10 cellular contexts compared by ENCODE assay signal in the genomic region with DNA sequence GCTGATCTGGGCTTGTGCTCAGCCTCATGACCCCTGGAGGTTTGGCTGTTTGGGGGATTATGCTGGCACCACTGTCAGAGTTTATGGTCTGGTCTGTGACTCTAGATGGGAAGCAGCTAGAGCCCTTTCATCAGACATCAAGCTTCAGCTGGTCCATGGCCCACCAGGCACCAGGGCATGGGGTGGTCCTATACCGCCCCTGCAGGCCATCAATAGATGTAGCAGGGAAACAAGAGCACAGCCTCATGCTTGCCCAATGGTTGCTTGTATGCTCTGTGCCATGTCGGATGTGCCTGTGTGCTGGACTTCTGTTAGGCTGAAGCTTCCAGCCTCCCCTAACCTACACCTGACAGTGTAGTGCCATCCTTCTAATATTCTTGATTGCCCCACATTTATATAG.
DNase-seq lines count a peak whose midpoint lies in the region; ATAC-seq, FAIRE-seq and TF ChIP-seq lines count a peak whose summit lies in the region.
"Had no signal": no experiment of that assay in that cellular context is flagged by ENCODE, and none has a peak within 500 bp of the region (broad histone marks: within the 10 kb centered on the region; RNA-seq: fewer than 3 reads in every experiment).

No MANE protein-coding gene starts in this region.

- ATAC-seq in GM12878 (peak; percentile 94), left colon (no peak)

- no peak for TF ChIP-seq POLR2A in GM12878 (IDR thresholded peaks at IDR 0.05; ENCODE audit: low read depth, low read length)

- CTCF ChIA-PET in GM12878 (lab: Yijun Ruan, JAX): interaction anchor here (0.8 to 1.9 kb wide), 7 partner anchors 9 to 97 kb away, joined by 3 to 8 read pairs (median 4); no protein-coding TSS in a partner anchor

- no peak overlapping the region for H3K27ac ChIP-seq in GM12878 (ENCODE audit: control insufficient read depth, insufficient read depth)
- no peak overlapping the region for H3K27ac ChIP-seq in neural progenitor cell
- H3K27ac ChIP-seq: BLaER1, epithelial cell of prostate had no signal

- H3K27ac Mint-ChIP-seq in neural progenitor cell: no peak overlapping the region

- H3K36me3 ChIP-seq in GM12878 (ENCODE audit: control insufficient read depth in 2 of 2, insufficient read depth in 2 of 2, low read length in 1 of 2) (no peaks in the 10 kb centered on the region), neural progenitor cell (no peaks in the 10 kb centered on the region)
- H3K36me3 ChIP-seq: BLaER1 had no signal

- in situ Hi-C loops in GM12878 (cut with MboI): no loop called here

- no peak for TF ChIP-seq EP300 in GM12878 (IDR thresholded peaks at IDR 0.05; ENCODE audit: borderline replicate concordance in 1 of 2, control insufficient read depth in 1 of 2, low read depth in 2 of 2, low read length in 2 of 2)

- H3K36me3 Mint-ChIP-seq in neural progenitor cell: no peaks in the 10 kb centered on the region

- TF ChIP-seq CTCF in GM12878 (IDR thresholded peaks at IDR 0.05 in 2 of 3, conservative IDR thresholded peaks at IDR 0.05 in 1 of 3; ENCODE audit: control insufficient read depth in 2 of 3, extremely low read depth in 1 of 3, insufficient read depth in 1 of 3, low read depth in 3 of 3, low read length in 3 of 3): peak; percentile 52 to 67 (median 56)
- peak; percentile 75 for TF ChIP-seq CTCF in neural progenitor cell (IDR thresholded peaks at IDR 0.05)

- 53% methylated on average over 2 of the region's 2 CpGs for WGBS in GM12878 (ENCODE audit: insufficient coverage, insufficient replicate concordance, low lambda C conversion rate, missing lambda C conversion rate)

- DNase-seq in NCI-H1092 treated with DMSO at 0.1 percent for 48 hours (lab: John Stamatoyannopoulos, UW) (peak; percentile 18), NCI-H1092 (lab: John Stamatoyannopoulos, UW) (no peak), HuH-7.5 (ENCODE audit: low spot score) (peak; percentile 35), GM12878 (ENCODE audit: low read depth, low spot score) (no peak), neural progenitor cell (ENCODE audit: low spot score) (peak; percentile 68), ureter (ENCODE audit: low spot score) (no peak), left colon (no peak)
- DNase-seq in stimulated activated CD4-positive, alpha-beta T cell treated with anti-CD3 and anti-CD28 coated beads, Interleukin-4, amount 100 ng/mL, for 1 hour: no peak

- no peaks in the 10 kb centered on the region for H3K9me3 ChIP-seq in GM12878 (replicated peaks; ENCODE audit: control insufficient read depth, insufficient read depth, low read length)
- H3K9me3 ChIP-seq in neural progenitor cell (ENCODE audit: low read depth): no peaks in the 10 kb centered on the region
- H3K9me3 ChIP-seq: BLaER1 had no signal

- H3F3A ChIP-seq in neural progenitor cell (ENCODE audit: low read depth): no peaks in the 10 kb centered on the region

- H3K4me2 ChIP-seq in GM12878 (ENCODE audit: control insufficient read depth, insufficient read depth) (no peak overlapping the region), neural progenitor cell (no peak overlapping the region)
- H3K4me2 ChIP-seq: BLaER1 had no signal

- H3K9me3 Mint-ChIP-seq in neural progenitor cell: no peaks in the 10 kb centered on the region

- H3K4me3 ChIP-seq in GM12878: no peak overlapping the region
- no peak overlapping the region for H3K4me3 ChIP-seq in neural progenitor cell
- H3K4me3 ChIP-seq: BLaER1 had no signal

- no TSS peak for BruUV-seq in GM12878 (replicated peaks; lab: Mats Ljungman, UMichigan)

- POLR2A ChIA-PET in GM12878 (lab: Charles Lee): no interaction called here

- peaks cover 5% of the 10 kb centered on the region for H3K27me3 Mint-ChIP-seq in neural progenitor cell (ENCODE audit: insufficient read depth, low read depth)

- H3K79me2 ChIP-seq in GM12878 (ENCODE audit: control insufficient read depth, insufficient read depth, low read length) (no peaks in the 10 kb centered on the region), neural progenitor cell (ENCODE audit: low read depth) (no peaks in the 10 kb centered on the region)

- H3K9ac ChIP-seq in GM12878 (ENCODE audit: control insufficient read depth, insufficient read depth, low read length) (no peak overlapping the region), neural progenitor cell (no peak overlapping the region)
- H3K9ac ChIP-seq: BLaER1 had no signal

- RAD21 ChIA-PET in GM12878 (lab: Charles Lee; ENCODE audit: unreplicated experiment): interaction anchor here (0.7 to 1.7 kb wide), 5 partner anchors 19 to 184 kb away, joined by 3 to 4 read pairs (median 3); no protein-coding TSS in a partner anchor

- H3K4me1 Mint-ChIP-seq in neural progenitor cell: no peaks in the 10 kb centered on the region

- TF ChIP-seq RAD21 in GM12878 (IDR thresholded peaks at IDR 0.05; ENCODE audit: insufficient read depth, low read depth, low read length): peak; percentile 31; the same call in 1 of the 2 replicates

- peaks cover 0 to 4% of the 10 kb centered on the region in 2 experiments; a peak in 2 of 4 replicates for H3K27me3 ChIP-seq in GM12878 (replicated peaks in 1 of 2; ENCODE audit: control insufficient read depth in 2 of 2, insufficient read depth in 2 of 2, low read length in 1 of 2)
- H3K27me3 ChIP-seq in neural progenitor cell: peaks cover 14% of the 10 kb centered on the region
- H3K27me3 ChIP-seq: BLaER1 had no signal

- SMC1A ChIA-PET in GM12878 (lab: Charles Lee; ENCODE audit: uncharacterized antibody, unreplicated experiment): interaction anchor here (1.0 to 1.1 kb wide), 2 partner anchors 85 to 98 kb away, joined by 4 read pairs; no protein-coding TSS in a partner anchor

- no peak overlapping the region for H3K4me3 Mint-ChIP-seq in neural progenitor cell

- H2AFZ ChIP-seq in GM12878 (ENCODE audit: control insufficient read depth, low read depth, low read length) (no peak overlapping the region), neural progenitor cell (replicated peaks) (peak overlapping the region; percentile 55)

- FAIRE-seq in GM12878 (lab: Jason Lieb, UNC): no peak

- intact Hi-C loops in GM12878 (cut with micrococcal nuclease; ENCODE audit: unreplicated experiment): no loop called here
- intact Hi-C loops in left colon (cut with DNase I, micrococcal nuclease): no loop called here

- H4K20me1 ChIP-seq in GM12878 (ENCODE audit: control insufficient read depth, insufficient read depth): no peaks in the 10 kb centered on the region
- H4K20me1 ChIP-seq in neural progenitor cell (ENCODE audit: low read depth): no peaks in the 10 kb centered on the region
- H4K20me1 ChIP-seq: BLaER1 had no signal

- H3K4me1 ChIP-seq in GM12878 (ENCODE audit: control insufficient read depth, insufficient read depth, low read length) (no peaks in the 10 kb centered on the region), neural progenitor cell (no peaks in the 10 kb centered on the region)
- H3K4me1 ChIP-seq: BLaER1 had no signal

TF ChIP-seq in GM12878, 131 proteins besides CTCF, POLR2A, EP300 and RAD21:
- no peak for TF ChIP-seq PAX5 (IDR thresholded peaks at IDR 0.05; ENCODE audit: borderline replicate concordance, low read depth, low read length)
- no peak for TF ChIP-seq FOXM1 (IDR thresholded peaks at IDR 0.05; ENCODE audit: low read depth, low read length)
- 0 out of 2 replicates have a peak, but pooled peaks have one; percentile 7 for TF ChIP-seq SMC3 (IDR thresholded peaks at IDR 0.05; ENCODE audit: borderline replicate concordance, low read length)

Comparison
In these comparisons a context has a peak if more than half of its experiments do, and no peak if none do; other contexts are left out.
1. DNase-seq: peak in NCI-H1092 treated with DMSO at 0.1 percent for 48 hours (single experiment), HuH-7.5 (single experiment) and neural progenitor cell (single experiment); none in NCI-H1092 (single experiment), GM12878 (single experiment), stimulated activated CD4-positive, alpha-beta T cell treated with anti-CD3 and anti-CD28 coated beads, Interleukin-4, amount 100 ng/mL, for 1 hour (single experiment), ureter (single experiment) and left colon (0 of 2).